Comparison of ENCODE assay signal across 26 cellular contexts in genomic region chr1:205921559-205921887, GRCh38. TPM values are rescaled to one million over a fixed set of nuclear protein-coding genes. Genes with fewer than 3 reads are reported as not detected.
A peak's percentile ranks its signal among the peaks of the same experiment; 100 is the strongest.
DNase-seq lines count a peak whose midpoint lies in the region; ATAC-seq, FAIRE-seq and TF ChIP-seq lines count a peak whose summit lies in the region.
"Had no signal": no experiment of that assay in that cellular context is flagged by ENCODE, and none has a peak within 500 bp of the region (broad histone marks: within the 10 kb centered on the region; RNA-seq: fewer than 3 reads in every experiment).

No MANE protein-coding gene starts in this region.

- no peak for TF ChIP-seq RAD21 in H1 (IDR thresholded peaks at IDR 0.05 in 1 of 2, conservative IDR thresholded peaks at IDR 0.05 in 1 of 2; ENCODE audit: low read depth in 2 of 2, low read length in 2 of 2)

- peak; percentile 3 for DNase-seq in activated CD4-positive, alpha-beta memory T cell treated with anti-CD3 and anti-CD28 coated beads for 36 hours
- DNase-seq in activated CD4-positive, alpha-beta memory T cell treated with anti-CD3 and anti-CD28 coated beads, Interleukin-2, amount 10 ng/mL, durations not matched to agents 7 days and 5 days: no peak
- DNase-seq in H1 (ENCODE audit: low read depth in 1 of 2, low spot score in 2 of 2) (no peak), osteoblast (ENCODE audit: insufficient read length, low spot score, missing footprints) (peak; percentile 10), type B pancreatic cell (ENCODE audit: extremely low spot score, unreplicated experiment) (peak; percentile 65), gastrocnemius medialis (no peak), NOMO-1 (lab: John Stamatoyannopoulos, UW; ENCODE audit: unreplicated experiment in 2 of 2) (no peak)
- DNase-seq: BE2C; CD8-positive, alpha-beta T cell; DMS79; IMR-90; Kasumi-1; MM.1S; NCI-H1105 treated with DMSO at 0.1 percent for 48 hours; NCI-H1694 treated with DMSO at 0.1 percent for 48 hours; NCI-H2107; NCI-H226; NCI-H524 treated with DMSO at 0.1 percent for 48 hours had no signal

- H3K9me3 ChIP-seq in H1 (ENCODE audit: insufficient read depth in 2 of 2, low read depth in 1 of 2, low read length in 1 of 2) (no peaks in the 10 kb centered on the region), osteoblast (ENCODE audit: low read depth, low read length) (no peaks in the 10 kb centered on the region), gastrocnemius medialis (no peaks in the 10 kb centered on the region)
- H3K9me3 ChIP-seq: BE2C had no signal

- intact Hi-C loops in activated CD4-positive, alpha-beta memory T cell treated with anti-CD3 and anti-CD28 coated beads for 36 hours (cut with micrococcal nuclease): no loop called here
- intact Hi-C loops in gastrocnemius medialis (cut with DNase I; ENCODE audit: low total_unique reads): no loop called here

- no peak for FAIRE-seq in H1 (lab: Jason Lieb, UNC)
- FAIRE-seq: D721Med, H54 had no signal

- H2BK120ac ChIP-seq in H1 (replicated peaks; ENCODE audit: low read depth, low read length): no peak overlapping the region

- no peak overlapping the region for H3K23ac ChIP-seq in H1 (ENCODE audit: insufficient read length)

- H3K36me3 ChIP-seq in H1 (ENCODE audit: control insufficient read depth in 2 of 4, insufficient read depth in 4 of 4, low read length in 3 of 4): no peaks in the 10 kb centered on the region
- H3K36me3 ChIP-seq in osteoblast (ENCODE audit: insufficient read depth, low read length): no peaks in the 10 kb centered on the region
- H3K36me3 ChIP-seq in gastrocnemius medialis: no peaks in the 10 kb centered on the region
- H3K36me3 ChIP-seq: BE2C had no signal

- peak overlapping the region; percentile 23; the same call in 1 of the 2 replicates for H4K8ac ChIP-seq in H1 (ENCODE audit: extremely low read depth, insufficient read depth, low read length)

- TF ChIP-seq EP300 in H1 (IDR thresholded peaks at IDR 0.05; ENCODE audit: borderline replicate concordance in 1 of 2, low read depth in 2 of 2, low read length in 2 of 2): no peak

- H3K27me3 ChIP-seq in H1 (replicated peaks in 1 of 4; ENCODE audit: control insufficient read depth in 3 of 4, extremely low read depth in 1 of 4, insufficient read depth in 3 of 4, low read length in 3 of 4) (no peaks in the 10 kb centered on the region), osteoblast (ENCODE audit: insufficient read depth, low read length) (no peaks in the 10 kb centered on the region), gastrocnemius medialis (no peaks in the 10 kb centered on the region)

- no peak overlapping the region for H3K18ac ChIP-seq in H1 (ENCODE audit: extremely low read depth, low read length)

- no peak overlapping the region for H3K14ac ChIP-seq in H1 (ENCODE audit: insufficient read length)

- no peak overlapping the region for H2BK12ac ChIP-seq in H1 (ENCODE audit: low read depth, low read length)

- H3K4me1 ChIP-seq in H1 (replicated peaks in 1 of 4; ENCODE audit: control insufficient read depth in 3 of 4, insufficient read depth in 4 of 4, low read length in 3 of 4) (peaks cover 0 to 1% (median 0%) of the 10 kb centered on the region in 4 experiments; a peak in 1 of 7 replicates), osteoblast (ENCODE audit: insufficient read depth, low read length) (peaks cover 21% of the 10 kb centered on the region), gastrocnemius medialis (peaks cover 23 to 31% of the 10 kb centered on the region in 2 donors)
- H3K4me1 ChIP-seq: BE2C had no signal

- CTCF ChIA-PET in activated CD4-positive, alpha-beta memory T cell treated with anti-CD3 and anti-CD28 coated beads for 36 hours (lab: Charles Lee): interaction anchor here (0.6 to 11.7 kb wide), 4 partner anchors 49 to 187 kb away, joined by 4 to 248 read pairs (median 22); no protein-coding TSS in a partner anchor
- CTCF ChIA-PET in activated CD4-positive, alpha-beta memory T cell treated with anti-CD3 and anti-CD28 coated beads, Interleukin-2, amount 10 ng/mL, durations not matched to agents 7 days and 5 days (lab: Charles Lee): interaction anchor here (0.7 to 5.5 kb wide), 2 partner anchors 56 to 185 kb away, joined by 3 to 79 read pairs; no protein-coding TSS in a partner anchor
- CTCF ChIA-PET in H1 (lab: Charles Lee; ENCODE audit: partially characterized antibody): interaction anchor here (0.6 to 14.5 kb wide), 13 partner anchors 11 to 186 kb away, joined by 3 to 394 read pairs (median 5); partner anchors contain the start of gene SLC26A9

- no peak for ATAC-seq in HG03571 (IDR thresholded peaks at IDR 0.05; ENCODE audit: unreplicated experiment)
- no peak for ATAC-seq in gastrocnemius medialis
- ATAC-seq: CD8-positive, alpha-beta T cell; Panc1; Right ventricle myocardium inferior had no signal

- H4K20me1 ChIP-seq in H1 (replicated peaks in 1 of 2; ENCODE audit: control insufficient read depth in 1 of 2, insufficient read depth in 2 of 2, low read length in 2 of 2) (no peaks in the 10 kb centered on the region), osteoblast (ENCODE audit: insufficient read depth, low read length) (no peaks in the 10 kb centered on the region)

- H2AFZ ChIP-seq in H1 (ENCODE audit: low read length) (no peak overlapping the region), osteoblast (ENCODE audit: low read length) (no peak overlapping the region)

- 96% methylated on average over 11 of the region's 11 CpGs; no CpG with 5 or more reads in 1 of the 2 experiments for WGBS in H1 (ENCODE audit: extremely low coverage in 1 of 2, insufficient coverage in 1 of 2, insufficient read length in 1 of 2, insufficient replicate concordance in 2 of 2, low coverage in 1 of 2, low lambda C conversion rate in 2 of 2, missing lambda C conversion rate in 1 of 2), 2 experiments

- H3K4ac ChIP-seq in H1 (replicated peaks; ENCODE audit: insufficient read length, low read depth, low read length): no peak overlapping the region

- no peak overlapping the region for H4K91ac ChIP-seq in H1 (replicated peaks; ENCODE audit: insufficient read length, low read length)

- no peak overlapping the region for H3K27ac Mint-ChIP-seq in activated CD4-positive, alpha-beta memory T cell treated with anti-CD3 and anti-CD28 coated beads for 36 hours
- H3K27ac Mint-ChIP-seq in activated CD4-positive, alpha-beta memory T cell treated with anti-CD3 and anti-CD28 coated beads, Interleukin-2, amount 10 ng/mL, durations not matched to agents 7 days and 5 days: no peak overlapping the region
- H3K27ac Mint-ChIP-seq in type B pancreatic cell: no peak overlapping the region
- H3K27ac Mint-ChIP-seq: CD8-positive, alpha-beta T cell had no signal

- in situ Hi-C loops in gastrocnemius medialis (cut with MboI; ENCODE audit: low sequenced_read_pairs in 4 of 4): loop anchor here in 3 of 4 donors (5.0 to 25.0 kb wide), 4 partner anchors 61 to 191 kb away; partner anchors contain the start of genes AVPR1B (in 1 of the 3) and RAB29 (in 1 of the 3)

- no peak overlapping the region for H2BK15ac ChIP-seq in H1 (ENCODE audit: low read length)

- TF ChIP-seq CTCF in H1 (IDR thresholded peaks at IDR 0.05; ENCODE audit: control extremely low read depth in 1 of 3, insufficient read depth in 1 of 3, low read depth in 1 of 3, low read length in 3 of 3) (no peak), osteoblast (IDR thresholded peaks at IDR 0.05; ENCODE audit: extremely low read depth, low read depth, low read length) (no peak), type B pancreatic cell (conservative IDR thresholded peaks at IDR 0.05) (no peak), gastrocnemius medialis (IDR thresholded peaks at IDR 0.05 in 4 of 5, conservative IDR thresholded peaks at IDR 0.05 in 1 of 5) (no peak)

- H3K9ac ChIP-seq in H1 (replicated peaks in 1 of 4; ENCODE audit: extremely low read depth in 1 of 4, low read depth in 3 of 4, low read length in 3 of 4): no peak overlapping the region

- no peaks in the 10 kb centered on the region for H3K4me1 Mint-ChIP-seq in activated CD4-positive, alpha-beta memory T cell treated with anti-CD3 and anti-CD28 coated beads for 36 hours (ENCODE audit: low read depth)
- no peaks in the 10 kb centered on the region for H3K4me1 Mint-ChIP-seq in activated CD4-positive, alpha-beta memory T cell treated with anti-CD3 and anti-CD28 coated beads, Interleukin-2, amount 10 ng/mL, durations not matched to agents 7 days and 5 days
- peaks cover 24% of the 10 kb centered on the region for H3K4me1 Mint-ChIP-seq in type B pancreatic cell (ENCODE audit: unreplicated experiment)

- H3K9me3 Mint-ChIP-seq in activated CD4-positive, alpha-beta memory T cell treated with anti-CD3 and anti-CD28 coated beads for 36 hours: no peaks in the 10 kb centered on the region
- no peaks in the 10 kb centered on the region for H3K9me3 Mint-ChIP-seq in activated CD4-positive, alpha-beta memory T cell treated with anti-CD3 and anti-CD28 coated beads, Interleukin-2, amount 10 ng/mL, durations not matched to agents 7 days and 5 days
- no peaks in the 10 kb centered on the region for H3K9me3 Mint-ChIP-seq in type B pancreatic cell
- H3K9me3 Mint-ChIP-seq: CD8-positive, alpha-beta T cell had no signal

- H3K36me3 Mint-ChIP-seq in activated CD4-positive, alpha-beta memory T cell treated with anti-CD3 and anti-CD28 coated beads for 36 hours: no peaks in the 10 kb centered on the region
- no peaks in the 10 kb centered on the region for H3K36me3 Mint-ChIP-seq in activated CD4-positive, alpha-beta memory T cell treated with anti-CD3 and anti-CD28 coated beads, Interleukin-2, amount 10 ng/mL, durations not matched to agents 7 days and 5 days (ENCODE audit: low read depth)
- H3K36me3 Mint-ChIP-seq in type B pancreatic cell: no peaks in the 10 kb centered on the region
- H3K36me3 Mint-ChIP-seq: CD8-positive, alpha-beta T cell had no signal

- H3K4me3 ChIP-seq in H1 (ENCODE audit: extremely low read depth in 1 of 4, insufficient read depth in 2 of 4, low read depth in 3 of 4, low read length in 4 of 4): no peak overlapping the region
- H3K4me3 ChIP-seq in osteoblast (ENCODE audit: insufficient read depth, low read length): no peak overlapping the region
- H3K4me3 ChIP-seq in gastrocnemius medialis: no peak overlapping the region

- no peak overlapping the region for H2BK20ac ChIP-seq in H1 (ENCODE audit: low read length)

- no peak overlapping the region for H2AK5ac ChIP-seq in H1 (ENCODE audit: low read depth, low read length)

- H3K4me2 ChIP-seq in H1 (ENCODE audit: insufficient read depth in 1 of 2, low read depth in 2 of 2, low read length in 2 of 2): no peak overlapping the region
- H3K4me2 ChIP-seq in osteoblast (ENCODE audit: insufficient read depth, low read length): no peak overlapping the region

- no peaks in the 10 kb centered on the region for H3K27me3 Mint-ChIP-seq in activated CD4-positive, alpha-beta memory T cell treated with anti-CD3 and anti-CD28 coated beads for 36 hours
- H3K27me3 Mint-ChIP-seq in activated CD4-positive, alpha-beta memory T cell treated with anti-CD3 and anti-CD28 coated beads, Interleukin-2, amount 10 ng/mL, durations not matched to agents 7 days and 5 days: peaks cover 1% of the 10 kb centered on the region
- peaks cover 4% of the 10 kb centered on the region for H3K27me3 Mint-ChIP-seq in type B pancreatic cell

- H3K27ac ChIP-seq in H1 (ENCODE audit: low read depth, low read length) (no peak overlapping the region), osteoblast (ENCODE audit: low read depth, low read length) (no peak overlapping the region), gastrocnemius medialis (no peak overlapping the region)
- H3K27ac ChIP-seq: 22Rv1 had no signal

- H3K56ac ChIP-seq in H1 (replicated peaks; ENCODE audit: insufficient read length, low read depth, low read length): no peak overlapping the region

- TF ChIP-seq POLR2A in H1 (IDR thresholded peaks at IDR 0.05; ENCODE audit: control extremely low read depth in 1 of 2, low read depth in 2 of 2, low read length in 2 of 2) (no peak), gastrocnemius medialis (IDR thresholded peaks at IDR 0.05) (no peak)

- H3K79me2 ChIP-seq in H1 (ENCODE audit: control insufficient read depth in 1 of 2, insufficient read depth in 2 of 2, low read length in 2 of 2) (no peaks in the 10 kb centered on the region), osteoblast (ENCODE audit: insufficient read depth, low read length) (no peaks in the 10 kb centered on the region)

- POLR2A ChIA-PET in activated CD4-positive, alpha-beta memory T cell treated with anti-CD3 and anti-CD28 coated beads for 36 hours (lab: Charles Lee): no interaction called here
- POLR2A ChIA-PET in activated CD4-positive, alpha-beta memory T cell treated with anti-CD3 and anti-CD28 coated beads, Interleukin-2, amount 10 ng/mL, durations not matched to agents 7 days and 5 days (lab: Charles Lee): no interaction called here
- POLR2A ChIA-PET in H1 (lab: Charles Lee; ENCODE audit: partially characterized antibody): interaction anchor here (0.7 kb wide), 1 partner anchor 21 kb away, joined by 3 read pairs; the partner anchor contains the start of gene SLC26A9

- H3K4me3 Mint-ChIP-seq in activated CD4-positive, alpha-beta memory T cell treated with anti-CD3 and anti-CD28 coated beads for 36 hours: no peak overlapping the region
- H3K4me3 Mint-ChIP-seq in activated CD4-positive, alpha-beta memory T cell treated with anti-CD3 and anti-CD28 coated beads, Interleukin-2, amount 10 ng/mL, durations not matched to agents 7 days and 5 days: no peak overlapping the region
- no peak overlapping the region for H3K4me3 Mint-ChIP-seq in type B pancreatic cell
- H3K4me3 Mint-ChIP-seq: CD8-positive, alpha-beta T cell had no signal

- H3K79me1 ChIP-seq in H1 (ENCODE audit: low read depth, low read length): no peaks in the 10 kb centered on the region

- H3K23me2 ChIP-seq in H1 (ENCODE audit: low read depth, low read length): no peaks in the 10 kb centered on the region

- no peak overlapping the region for H2BK5ac ChIP-seq in H1 (ENCODE audit: low read depth, low read length)

- H4K5ac ChIP-seq in H1 (ENCODE audit: insufficient read length, low read depth, low read length): no peak overlapping the region

RNA-seq across cellular contexts. Expression of gene SLC26A9, which starts 21.7 kb away (rescaled TPM):
- total RNA-seq in activated CD4-positive, alpha-beta memory T cell treated with anti-CD3 and anti-CD28 coated beads for 36 hours: not detected
- total RNA-seq in activated CD4-positive, alpha-beta memory T cell treated with anti-CD3 and anti-CD28 coated beads, Interleukin-2, amount 10 ng/mL, durations not matched to agents 7 days and 5 days: not detected
- total RNA-seq in H1 (2021; fragmentation: NEBNext Ultra II Directional; extraction: Animal tissue kit (Norgen Biotek cat#: 25700)): not detected in 2 replicates
- polyA plus RNA-seq in H1 (2011; rRNA removed): 0.03 TPM in 1 of 2 replicates, not detected in the other
- polyA plus RNA-seq in H1 (2011; cell fraction: cytosol; rRNA removed): 0.04 TPM
- 0.07 TPM for polyA plus RNA-seq in H1 (2011; cell fraction: nucleus; rRNA removed)
- 0.09 TPM in 1 of 4 replicates, not detected in the others for polyA plus RNA-seq in H1 (2012, experiment 1 of 2)
- polyA plus RNA-seq in H1 (2012, experiment 2 of 2): not detected
- 0.08 TPM for polyA plus RNA-seq in H1 (2013, experiment 1 of 2)
- polyA plus RNA-seq in H1 (2013, experiment 2 of 2): 0.02 TPM
- polyA minus RNA-seq in H1 (2011; rRNA and poly(A)+ RNA removed): 0.02 TPM in 1 of 2 replicates, not detected in the other
- not detected for polyA minus RNA-seq in H1 (2011; cell fraction: cytosol; rRNA and poly(A)+ RNA removed)
- not detected for polyA minus RNA-seq in H1 (2011; cell fraction: nucleus; rRNA and poly(A)+ RNA removed)
- not detected in 2 replicates for total RNA-seq in osteoblast
- total RNA-seq in type B pancreatic cell (ENCODE audit: low replicate concordance): 0.45 and 2.5 TPM in 2 replicates
- under 1 TPM; 0.10 to 0.32 (median 0.26) TPM for total RNA-seq in gastrocnemius medialis
- total RNA-seq: CD8-positive, alpha-beta T cell; G401; IMR-90 had no signal
- polyA plus RNA-seq: AG04450, IMR-90 had no signal

Comparison
In these comparisons a context has a peak if more than half of its experiments do, and no peak if none do; other contexts are left out.
1. DNase-seq: peak in activated CD4-positive, alpha-beta memory T cell treated with anti-CD3 and anti-CD28 coated beads for 36 hours (single experiment), osteoblast (single experiment) and type B pancreatic cell (single experiment); none in activated CD4-positive, alpha-beta memory T cell treated with anti-CD3 and anti-CD28 coated beads, Interleukin-2, amount 10 ng/mL, durations not matched to agents 7 days and 5 days (single experiment), H1 (0 of 2), gastrocnemius medialis (0 of 2) and NOMO-1 (0 of 2).